In the genomic region with DNA sequence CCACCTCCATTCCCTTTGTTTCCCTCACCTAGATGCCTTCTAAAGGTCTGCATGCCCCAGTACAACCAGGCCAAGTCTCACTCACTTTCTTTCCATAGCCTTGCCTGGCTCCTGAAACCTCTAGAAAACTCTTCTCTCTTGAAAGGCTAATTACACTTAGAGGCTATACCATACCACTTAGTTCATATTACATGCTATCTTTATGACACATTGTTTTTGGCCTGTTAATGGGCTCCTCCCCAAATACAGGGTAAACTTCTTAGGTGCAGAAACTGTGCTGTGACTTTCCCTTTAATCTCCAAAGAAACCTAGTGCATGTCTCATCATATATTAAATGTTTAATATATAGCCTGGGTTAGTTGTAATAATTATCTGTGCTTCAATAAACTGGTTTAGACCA, we compare ENCODE assay signal across 11 cellular contexts. TPM values are rescaled to one million over a fixed set of nuclear protein-coding genes. Genes with fewer than 3 reads are reported as not detected.
"Had no signal": no experiment of that assay in that cellular context is flagged by ENCODE, and none has a peak within 500 bp of the region (broad histone marks: within the 10 kb centered on the region; RNA-seq: fewer than 3 reads in every experiment).

No MANE protein-coding gene starts in this region.

- H3K9ac ChIP-seq: GM23248 had no signal

- H3K4me2 ChIP-seq: GM23338 had no signal

- H3K4me3 ChIP-seq: GM23248, GM23338, HAP-1 had no signal

- DNase-seq: GM23248, GOT3, H7, H9, HCEC 1CT, HFFc6 had no signal

- ATAC-seq: GM23338, HCT116 had no signal

- H3K27ac ChIP-seq: GM23248 had no signal

- H3K9me3 ChIP-seq: HAP-1 had no signal

- H2AFZ ChIP-seq: GM23248, GM23338 had no signal

- H3K36me3 ChIP-seq: HAP-1 had no signal

RNA-seq across cellular contexts. Expression of a gene that starts 56.6 kb away (rescaled TPM):
- total RNA-seq: GM23248, GM23338, H1, H4, H7, H9, HFFc6 had no signal
- polyA plus RNA-seq: GM23248, GM23338, H1 had no signal
